8 cellular contexts compared by ENCODE assay signal in genomic region chr1:117339866-117340357, GRCh38. TPM values are rescaled to one million over a fixed set of nuclear protein-coding genes. Genes with fewer than 3 reads are reported as not detected.
DNase-seq lines count a peak whose midpoint lies in the region; ATAC-seq, FAIRE-seq and TF ChIP-seq lines count a peak whose summit lies in the region.

No MANE protein-coding gene starts in this region.

- no peaks in the 10 kb centered on the region for H3K27me3 ChIP-seq in bronchial epithelial cell (ENCODE audit: control insufficient read depth, insufficient read depth, low read length)

- FAIRE-seq in bronchial epithelial cell (lab: Jason Lieb, UNC) (peak; percentile 90), GM12891 (lab: Jason Lieb, UNC) (no peak)

- no peak for ATAC-seq in GM18907 (IDR thresholded peaks at IDR 0.05; ENCODE audit: unreplicated experiment)
- ATAC-seq in HG03442 (IDR thresholded peaks at IDR 0.05; ENCODE audit: unreplicated experiment) = no peak

- H3K36me3 ChIP-seq in bronchial epithelial cell (ENCODE audit: control insufficient read depth, insufficient read depth, low read length) = no peaks in the 10 kb centered on the region

- TF ChIP-seq CTCF in bronchial epithelial cell (IDR thresholded peaks at IDR 0.05; ENCODE audit: insufficient read depth, low read length, severe bottlenecking) = no peak

- H3K4me3 ChIP-seq in bronchial epithelial cell (ENCODE audit: low read depth, low read length) = no peak overlapping the region

- DNase-seq in NCI-H1417 (lab: John Stamatoyannopoulos, UW) = peak in 2 of 3 experiments; percentile 8 to 33
- no peak for DNase-seq in NCI-H1417 treated with DMSO at 0.1 percent for 48 hours (lab: John Stamatoyannopoulos, UW)
- peak; percentile 37 for DNase-seq in NCI-H2107 (lab: John Stamatoyannopoulos, UW)
- peak; percentile 85 for DNase-seq in bronchial epithelial cell (ENCODE audit: low read depth)
- DNase-seq in mucosa of gallbladder (ENCODE audit: low spot score) = peak; percentile 52
- no peak for DNase-seq in GM12891 (ENCODE audit: insufficient read length, low spot score)

- no peak for TF ChIP-seq POLR2A in GM12891 (IDR thresholded peaks at IDR 0.05; ENCODE audit: low read depth, low read length)

TF ChIP-seq in GM12891, 5 proteins besides CTCF, POLR2A, EP300 and RAD21:
- TF ChIP-seq PAX5 (IDR thresholded peaks at IDR 0.05; ENCODE audit: insufficient read depth, low read length, severe bottlenecking) (no peak), POU2F2 (IDR thresholded peaks at IDR 0.05; ENCODE audit: low read depth, low read length) (no peak), POLR2AphosphoS5 (IDR thresholded peaks at IDR 0.05; ENCODE audit: low read depth, low read length) (no peak), TAF1 (IDR thresholded peaks at IDR 0.05; ENCODE audit: low read depth, low read length) (no peak), SPI1 (IDR thresholded peaks at IDR 0.05; ENCODE audit: low read depth, low read length) (no peak)

RNA-seq across cellular contexts. Expression of gene MAN1A2, which starts 27.3 kb away (rescaled TPM):
- 44.0 and 49.8 TPM in 2 replicates for total RNA-seq in bronchial epithelial cell
- total RNA-seq in mucosa of gallbladder = 51.3 TPM
- polyA plus RNA-seq in GM12891 (2012; ENCODE audit: low read depth, missing spikeins) = 6.2 TPM

Comparison
In these comparisons a context has a peak if more than half of its experiments do, and no peak if none do; other contexts are left out.
1. DNase-seq: peak in NCI-H1417 (2 of 3), NCI-H2107 (single experiment), bronchial epithelial cell (single experiment) and mucosa of gallbladder (single experiment); none in NCI-H1417 treated with DMSO at 0.1 percent for 48 hours (single experiment) and GM12891 (single experiment).